18 cellular contexts compared by ENCODE assay signal in genomic region chr6:118042855-118043254, GRCh38.
"Had no signal": no experiment of that assay in that cellular context is flagged by ENCODE, and none has a peak within 500 bp of the region (broad histone marks: within the 10 kb centered on the region; RNA-seq: fewer than 3 reads in every experiment).

No MANE protein-coding gene starts in this region.

- H3K27ac ChIP-seq: ascending aorta, breast epithelium, skin epidermis, tibial artery, VCaP had no signal

- H3K4me3 ChIP-seq: ascending aorta, breast epithelium, lung, skin epidermis, tibial artery had no signal

- ATAC-seq: activated naive CD8-positive, alpha-beta T cell treated with anti-CD3 and anti-CD28 coated beads, Interleukin-2, amount 50 U/mL, for 24 hours; stimulated activated naive CD8-positive, alpha-beta T cell treated with anti-CD3 and anti-CD28 coated beads, Interleukin-15, Interleukin-2, amounts not matched to agents 100 U/mL and 50 U/mL, for 24 hours had no signal

- H3K9me3 ChIP-seq: ascending aorta, breast epithelium, tibial artery had no signal

- H3K4me1 ChIP-seq: ascending aorta, breast epithelium, tibial artery had no signal

- H3K27me3 ChIP-seq: ascending aorta, breast epithelium, tibial artery had no signal

- H3K36me3 ChIP-seq: ascending aorta, breast epithelium, tibial artery had no signal

- DNase-seq: activated CD4-positive, alpha-beta T cell treated with anti-CD3 and anti-CD28 coated beads, Interleukin-2, amount 50 U/mL, for 1 hour; activated CD4-positive, CD25-positive, alpha-beta regulatory T cell treated with anti-CD3 and anti-CD28 coated beads, Interleukin-2, amount 50 U/mL, for 72 hours; activated CD8-positive, alpha-beta memory T cell treated with anti-CD3 and anti-CD28 coated beads, Interleukin-2, amount 50 U/mL, for 4 hours; activated effector memory CD4-positive, alpha-beta T cell treated with Interleukin-2 at 50 U/mL for 16 hours; activated naive CD4-positive, alpha-beta T cell treated with anti-CD3 and anti-CD28 coated beads, Interleukin-2, amount 10 ng/mL, durations not matched to agents 7 days and 5 days; activated naive CD8-positive, alpha-beta T cell treated with anti-CD3 and anti-CD28 coated beads, Interleukin-2, amount 50 U/mL, for 24 hours; activated T-cell treated with anti-CD3 and anti-CD28 coated beads, Interleukin-2, amount 50 U/mL, for 48 hours; cerebellar nuclear complex; cortex of kidney; occipital lobe; stimulated activated naive CD8-positive, alpha-beta T cell treated with anti-CD3 and anti-CD28 coated beads, Interleukin-15, Interleukin-2, amounts not matched to agents 100 U/mL and 50 U/mL, for 24 hours; substantia nigra; tibial artery had no signal
